11 cellular contexts compared by ENCODE assay signal in genomic region chr1:76138217-76138616, GRCh38.
"Had no signal": no experiment of that assay in that cellular context is flagged by ENCODE, and none has a peak within 500 bp of the region (broad histone marks: within the 10 kb centered on the region; RNA-seq: fewer than 3 reads in every experiment).

No MANE protein-coding gene starts in this region.

- H3K27me3 ChIP-seq: sigmoid colon, SJCRH30, suprapubic skin had no signal

- H3K9me3 ChIP-seq: sigmoid colon, SJCRH30, suprapubic skin had no signal

- H3K4me3 ChIP-seq: sigmoid colon, SJCRH30, suprapubic skin had no signal

- H3K36me3 ChIP-seq: sigmoid colon, SJCRH30, suprapubic skin had no signal

- DNase-seq: activated CD4-positive, alpha-beta T cell treated with anti-CD3 and anti-CD28 coated beads, Interleukin-2, amount 10 ng/mL, durations not matched to agents 7 days and 5 days; activated CD4-positive, CD25-positive, alpha-beta regulatory T cell; activated T-cell treated with anti-CD3 and anti-CD28 coated beads for 4 hours; hippocampal formation; sigmoid colon; SJCRH30; stimulated activated CD4-positive, alpha-beta T cell treated with anti-CD3 and anti-CD28 coated beads, Interleukin-12 subunit alpha, Interleukin-12 subunit beta, amount 100 ng/mL, for 4 hours; stimulated activated naive CD4-positive, alpha-beta T cell had no signal

- FAIRE-seq: frontal cortex, urothelium cell line had no signal

- H3K27ac ChIP-seq: SJCRH30, suprapubic skin had no signal
